ENCODE assay signal across 18 cellular contexts in genomic region chr4:179797718-179798117, GRCh38.
"Had no signal": no experiment of that assay in that cellular context is flagged by ENCODE, and none has a peak within 500 bp of the region (broad histone marks: within the 10 kb centered on the region; RNA-seq: fewer than 3 reads in every experiment).

No MANE protein-coding gene starts in this region.

- H3K27ac Mint-ChIP-seq: nephron, type B pancreatic cell had no signal

- ATAC-seq: esophagus mucosa, gastrocnemius medialis, heart right ventricle had no signal

- H3K36me3 Mint-ChIP-seq: naive B cell, type B pancreatic cell had no signal

- H3K4me1 Mint-ChIP-seq: naive B cell, nephron had no signal

- H3K9me3 Mint-ChIP-seq: nephron, type B pancreatic cell had no signal

- DNase-seq: dorsolateral prefrontal cortex; effector memory CD4-positive, alpha-beta T cell; gastrocnemius medialis; heart right ventricle; hypothalamus; kidney glomerular epithelial cell; mesendoderm; naive B cell; posterior cingulate gyrus; small intestine; stimulated activated CD4-positive, alpha-beta T cell treated with anti-CD3 and anti-CD28 coated beads, Interleukin-12 subunit alpha, Interleukin-12 subunit beta, amount 100 ng/mL, for 4 hours; stimulated activated naive CD4-positive, alpha-beta T cell; stomach; substantia nigra; uterus had no signal

- H3K27me3 Mint-ChIP-seq: naive B cell, type B pancreatic cell had no signal

- H3K4me3 Mint-ChIP-seq: naive B cell, nephron, type B pancreatic cell had no signal
